Comparison of ENCODE assay signal across 1 cellular context in genomic region chr9:95506692-95507455, GRCh38.
TF ChIP-seq lines count a peak whose summit lies in the region.

No MANE protein-coding gene starts in this region.

TF ChIP-seq in SK-N-SH, 30 proteins besides CTCF, POLR2A, EP300 and RAD21 (continued from another document):
- no peak for TF ChIP-seq REST (IDR thresholded peaks at IDR 0.05; ENCODE audit: low read depth, low read length)
- TF ChIP-seq SIN3A (IDR thresholded peaks at IDR 0.05; ENCODE audit: borderline replicate concordance, low read depth, low read length): peak; percentile 44; the same call in 1 of the 2 replicates
- TF ChIP-seq SMC3 (IDR thresholded peaks at IDR 0.05; ENCODE audit: low read depth, low read length): no peak
- TF ChIP-seq PBX3 (IDR thresholded peaks at IDR 0.05): 0 out of 2 replicates have a peak, but pooled peaks have one; percentile 2
- no peak for TF ChIP-seq USF2 (IDR thresholded peaks at IDR 0.05; ENCODE audit: borderline replicate concordance, low read depth, low read length)
- no peak for TF ChIP-seq JUND (IDR thresholded peaks at IDR 0.05)
